Comparison of ENCODE assay signal across 13 cellular contexts in genomic region chr15:68674975-68675374, GRCh38.
DNase-seq lines count a peak whose midpoint lies in the region; ATAC-seq and TF ChIP-seq lines count a peak whose summit lies in the region.
"Had no signal": no experiment of that assay in that cellular context is flagged by ENCODE, and none has a peak within 500 bp of the region (broad histone marks: within the 10 kb centered on the region; RNA-seq: fewer than 3 reads in every experiment).

No MANE protein-coding gene starts in this region.

- H3K9ac ChIP-seq in endodermal cell (ENCODE audit: extremely low read depth, low read length, poor library complexity, severe bottlenecking) (no peak overlapping the region), trophoblast cell (ENCODE audit: low read length) (no peak overlapping the region), SK-N-SH (no peak overlapping the region)

- DNase-seq in HL-60 (ENCODE audit: low read depth in 1 of 2, low spot score in 1 of 2) (peak; percentile 87 to 89), RWPE1 (ENCODE audit: low spot score) (peak; percentile 35), endodermal cell (peak; percentile 26), trophoblast cell (peak; percentile 21 to 29), HEK293T (ENCODE audit: extremely low spot score) (no peak), NCI-H128 (lab: John Stamatoyannopoulos, UW; ENCODE audit: unreplicated experiment) (no peak), SK-N-SH (no peak)
- DNase-seq: activated CD4-positive, alpha-beta T cell treated with anti-CD3 and anti-CD28 coated beads for 48 hours; CD4-positive, alpha-beta memory T cell; stimulated activated CD4-positive, alpha-beta T cell treated with anti-CD3 and anti-CD28 coated beads, Interleukin-1b, Interleukin-23, amount 100 ng/mL, for 48 hours; stomach had no signal

- H3K9me2 ChIP-seq in SK-N-SH: no peaks in the 10 kb centered on the region

- POLR2A ChIA-PET in RWPE1 (lab: Yijun Ruan, JAX; ENCODE audit: low non-redundant PET) (no interaction called here), HEK293T (lab: Yijun Ruan, JAX) (no interaction called here), SK-N-SH (lab: Yijun Ruan, JAX) (no interaction called here)

- no peak overlapping the region for H3K23ac ChIP-seq in trophoblast cell (ENCODE audit: low read length)

- H3K27ac Mint-ChIP-seq in endodermal cell: no peak overlapping the region
- H3K27ac Mint-ChIP-seq: CD4-positive, alpha-beta memory T cell had no signal

- H2BK12ac ChIP-seq in trophoblast cell (ENCODE audit: low read length): no peak overlapping the region

- TF ChIP-seq RAD21 in SK-N-SH (IDR thresholded peaks at IDR 0.05; ENCODE audit: low read length): no peak

- CTCF ChIA-PET in RWPE1 (lab: Yijun Ruan, JAX): interaction anchor here (0.6 to 4.6 kb wide), 10 partner anchors 11 to 368 kb away, joined by 3 to 90 read pairs (median 6); no protein-coding TSS in a partner anchor
- CTCF ChIA-PET in HEK293T (lab: Yijun Ruan, JAX): interaction anchor here (0.9 to 2.8 kb wide), 10 partner anchors 10 to 368 kb away, joined by 3 to 29 read pairs (median 8); no protein-coding TSS in a partner anchor
- CTCF ChIA-PET in SK-N-SH (lab: Yijun Ruan, JAX): interaction anchor here (0.7 to 32.6 kb wide), 20 partner anchors 11 to 369 kb away, joined by 3 to 464 read pairs (median 8); partner anchors contain the start of gene CORO2B

- ATAC-seq in GM18511 (IDR thresholded peaks at IDR 0.05; ENCODE audit: unreplicated experiment): no peak

- H3K4me3 ChIP-seq in HL-60 (replicated peaks; ENCODE audit: insufficient read depth, low read length) (no peak overlapping the region), endodermal cell (ENCODE audit: low read length) (no peak overlapping the region), trophoblast cell (ENCODE audit: low read depth, low read length) (no peak overlapping the region), SK-N-SH (ENCODE audit: low read depth in 2 of 2, low read length in 1 of 2) (no peak overlapping the region)
- H3K4me3 ChIP-seq: SJSA1, stomach had no signal

- H4K91ac ChIP-seq in trophoblast cell (ENCODE audit: low read depth, low read length): no peak overlapping the region

- H2BK5ac ChIP-seq in trophoblast cell (ENCODE audit: low read depth, low read length, poor library complexity): no peak overlapping the region

- H3F3A ChIP-seq in SK-N-SH (replicated peaks; ENCODE audit: insufficient read depth): no peaks in the 10 kb centered on the region

- WGBS in endodermal cell (ENCODE audit: insufficient coverage in 1 of 2, insufficient read length in 1 of 2), 2 experiments: 82 to 85% methylated on average over 4 to 5 of the region's 5 CpGs
- WGBS in trophoblast cell (ENCODE audit: extremely low coverage, insufficient coverage, insufficient read length): no CpG with 5 or more reads among the region's 5 CpGs
- WGBS in SK-N-SH (ENCODE audit: low lambda C conversion rate): 76% methylated on average over 5 of the region's 5 CpGs

- H3K79me1 ChIP-seq in trophoblast cell (ENCODE audit: low read length): no peaks in the 10 kb centered on the region

- no peak overlapping the region for H4K12ac ChIP-seq in trophoblast cell (ENCODE audit: low read depth, low read length)

- no peaks in the 10 kb centered on the region for H3K9me3 ChIP-seq in endodermal cell (ENCODE audit: control insufficient read depth, low read length)
- no peaks in the 10 kb centered on the region for H3K9me3 ChIP-seq in trophoblast cell (ENCODE audit: insufficient read depth, low read depth, low read length)
- H3K9me3 ChIP-seq in SK-N-SH: no peaks in the 10 kb centered on the region
- H3K9me3 ChIP-seq: SJSA1, stomach had no signal

- peaks cover 7% of the 10 kb centered on the region for H3K9me3 Mint-ChIP-seq in endodermal cell

- no peak overlapping the region for H2AFZ ChIP-seq in trophoblast cell (ENCODE audit: insufficient read depth, low read length, poor library complexity)
- no peak overlapping the region for H2AFZ ChIP-seq in SK-N-SH (ENCODE audit: low read depth)

- no peak for TF ChIP-seq EP300 in SK-N-SH (IDR thresholded peaks at IDR 0.05; ENCODE audit: borderline replicate concordance in 1 of 2, low read depth in 1 of 2, low read length in 1 of 2)

- H3K79me2 ChIP-seq in trophoblast cell (ENCODE audit: control insufficient read depth, insufficient read depth, low read length, poor library complexity): no peaks in the 10 kb centered on the region
- no peaks in the 10 kb centered on the region for H3K79me2 ChIP-seq in SK-N-SH (ENCODE audit: insufficient read depth)

- H3K4ac ChIP-seq in trophoblast cell (ENCODE audit: low read depth, low read length): no peak overlapping the region

- no peak overlapping the region for H2AK5ac ChIP-seq in trophoblast cell (ENCODE audit: low read length)

- TF ChIP-seq CTCF in HL-60 (IDR thresholded peaks at IDR 0.05; ENCODE audit: insufficient read depth, low read length) (no peak), RWPE1 (conservative IDR thresholded peaks at IDR 0.05; ENCODE audit: low read depth) (no peak), endodermal cell (conservative IDR thresholded peaks at IDR 0.05) (no peak), SK-N-SH (IDR thresholded peaks at IDR 0.05) (no peak)

- H2BK120ac ChIP-seq in trophoblast cell (ENCODE audit: insufficient read depth, low read length, poor library complexity): no peak overlapping the region

- peaks cover 6% of the 10 kb centered on the region for H3K4me1 Mint-ChIP-seq in endodermal cell

- H3K27me3 ChIP-seq in HL-60 (ENCODE audit: insufficient read depth, poor library complexity, severe bottlenecking) (no peaks in the 10 kb centered on the region), endodermal cell (ENCODE audit: control insufficient read depth, insufficient read depth, low read length, poor library complexity, severe bottlenecking) (no peaks in the 10 kb centered on the region), trophoblast cell (ENCODE audit: insufficient read depth, low read length) (no peaks in the 10 kb centered on the region), SK-N-SH (ENCODE audit: insufficient read depth) (no peaks in the 10 kb centered on the region)
- H3K27me3 ChIP-seq: SJSA1 had no signal

- H3K4me1 ChIP-seq in endodermal cell (ENCODE audit: control insufficient read depth, insufficient read depth, low read length): no peaks in the 10 kb centered on the region
- H3K4me1 ChIP-seq in trophoblast cell (ENCODE audit: control insufficient read depth in 1 of 2, insufficient read depth in 2 of 2, low read length in 2 of 2): peaks cover 5% of the 10 kb centered on the region in 2 experiments
- no peaks in the 10 kb centered on the region; a peak in 1 of 4 replicates for H3K4me1 ChIP-seq in SK-N-SH (ENCODE audit: control insufficient read depth in 1 of 2, insufficient read depth in 2 of 2, low read depth in 1 of 2, low read length in 1 of 2)
- H3K4me1 ChIP-seq: SJSA1 had no signal

- H3K14ac ChIP-seq in trophoblast cell (ENCODE audit: low read length): no peak overlapping the region

- no peaks in the 10 kb centered on the region for H3K36me3 Mint-ChIP-seq in endodermal cell (ENCODE audit: low read depth)
- H3K36me3 Mint-ChIP-seq: CD4-positive, alpha-beta memory T cell had no signal

- H3K18ac ChIP-seq in trophoblast cell (ENCODE audit: low read length): no peak overlapping the region

- H4K20me1 ChIP-seq in SK-N-SH (ENCODE audit: insufficient read depth): no peaks in the 10 kb centered on the region

- no peak overlapping the region for H4K8ac ChIP-seq in trophoblast cell (ENCODE audit: low read depth, low read length)

- H3K27ac ChIP-seq in HL-60 (replicated peaks): peak overlapping the region; percentile 73
- no peak overlapping the region for H3K27ac ChIP-seq in RWPE1
- no peak overlapping the region for H3K27ac ChIP-seq in endodermal cell (ENCODE audit: low read depth, low read length)
- H3K27ac ChIP-seq in trophoblast cell (ENCODE audit: low read depth, low read length): no peak overlapping the region
- no peak overlapping the region for H3K27ac ChIP-seq in SK-N-SH (ENCODE audit: low read depth in 2 of 2, low read length in 1 of 2)
- H3K27ac ChIP-seq: SJSA1, stomach had no signal

- H3K27me3 Mint-ChIP-seq in endodermal cell (ENCODE audit: insufficient read depth): peaks cover 9% of the 10 kb centered on the region

- H3K4me3 Mint-ChIP-seq in endodermal cell: no peak overlapping the region
- H3K4me3 Mint-ChIP-seq: CD4-positive, alpha-beta memory T cell had no signal

- H3K36me3 ChIP-seq in endodermal cell (ENCODE audit: control insufficient read depth, insufficient read depth, low read length): no peaks in the 10 kb centered on the region
- no peaks in the 10 kb centered on the region for H3K36me3 ChIP-seq in trophoblast cell (ENCODE audit: control insufficient read depth in 1 of 2, insufficient read depth in 2 of 2, low read length in 2 of 2)
- H3K36me3 ChIP-seq in SK-N-SH (replicated peaks in 1 of 2; ENCODE audit: control insufficient read depth in 1 of 2, insufficient read depth in 2 of 2, low read length in 1 of 2): no peaks in the 10 kb centered on the region
- H3K36me3 ChIP-seq: SJSA1, stomach had no signal

- H3K4me2 ChIP-seq in trophoblast cell (ENCODE audit: low read length) (no peak overlapping the region), SK-N-SH (no peak overlapping the region)

TF ChIP-seq in HEK293T, 16 proteins besides CTCF, POLR2A, EP300 and RAD21 (continues in another document):
- TF ChIP-seq CTBP1 (IDR thresholded peaks at IDR 0.05; ENCODE audit: borderline replicate concordance) (no peak), TARDBP (IDR thresholded peaks at IDR 0.05) (no peak), ZNF384 (IDR thresholded peaks at IDR 0.05) (no peak), SP1 (IDR thresholded peaks at IDR 0.05) (no peak), BHLHE40 (IDR thresholded peaks at IDR 0.05; ENCODE audit: borderline replicate concordance) (no peak), NFRKB (IDR thresholded peaks at IDR 0.05) (no peak), L3MBTL2 (conservative IDR thresholded peaks at IDR 0.05) (no peak), LEF1 (IDR thresholded peaks at IDR 0.05; ENCODE audit: borderline replicate concordance) (no peak), ELF4 (IDR thresholded peaks at IDR 0.05) (no peak), FOXM1 (IDR thresholded peaks at IDR 0.05; ENCODE audit: borderline replicate concordance) (no peak)

TF ChIP-seq in SK-N-SH, 30 proteins besides CTCF, POLR2A, EP300 and RAD21:
- no peak for TF ChIP-seq NRF1 (IDR thresholded peaks at IDR 0.05; ENCODE audit: low read depth, low read length)
- TF ChIP-seq GABPA (IDR thresholded peaks at IDR 0.05; ENCODE audit: low read depth): no peak
- TF ChIP-seq CHD2 (IDR thresholded peaks at IDR 0.05; ENCODE audit: low read length, partially characterized antibody): no peak
- TF ChIP-seq YY1 (IDR thresholded peaks at IDR 0.05; ENCODE audit: low read depth): no peak
TF ChIP-seq in SK-N-SH: peak in this region for 0.

Comparison
In these comparisons a context has a peak if more than half of its experiments do, and no peak if none do; other contexts are left out.
1. DNase-seq: peak in HL-60 (2 of 2), RWPE1 (single experiment), endodermal cell (single experiment) and trophoblast cell (2 of 2); none in HEK293T (single experiment), NCI-H128 (single experiment) and SK-N-SH (single experiment).